In genomic region chr7:69732203-69732602, GRCh38 we compare ENCODE assay signal across 15 cellular contexts.
DNase-seq lines count a peak whose midpoint lies in the region; ATAC-seq, FAIRE-seq and TF ChIP-seq lines count a peak whose summit lies in the region.
"Had no signal": no experiment of that assay in that cellular context is flagged by ENCODE, and none has a peak within 500 bp of the region (broad histone marks: within the 10 kb centered on the region; RNA-seq: fewer than 3 reads in every experiment).

No MANE protein-coding gene starts in this region.

- TF ChIP-seq CTCF in A549 (IDR thresholded peaks at IDR 0.05) (no peak), RWPE1 (conservative IDR thresholded peaks at IDR 0.05; ENCODE audit: low read depth) (no peak)

- no peaks in the 10 kb centered on the region for H3K9me2 ChIP-seq in GM23248 (ENCODE audit: insufficient read depth)

- no peaks in the 10 kb centered on the region for H3F3A ChIP-seq in GM23248 (ENCODE audit: insufficient read depth)

- no peak overlapping the region for H3K18ac ChIP-seq in mesendoderm (ENCODE audit: low read length)

- H3K27me3 ChIP-seq in GM23248 (replicated peaks; ENCODE audit: insufficient read depth) (no peaks in the 10 kb centered on the region), mesendoderm (ENCODE audit: insufficient read depth, low read length, poor library complexity) (no peaks in the 10 kb centered on the region)
- H3K27me3 ChIP-seq: Peyer's patch, tibial nerve had no signal

- no peak overlapping the region for H2BK120ac ChIP-seq in mesendoderm (ENCODE audit: low read depth, low read length)

- TF ChIP-seq POLR2A in A549 (IDR thresholded peaks at IDR 0.05; ENCODE audit: low read length) = no peak
- TF ChIP-seq POLR2A in H54 (IDR thresholded peaks at IDR 0.05; ENCODE audit: low read depth, low read length) = no peak

- H3K9me3 ChIP-seq in A549 = no peaks in the 10 kb centered on the region
- no peaks in the 10 kb centered on the region for H3K9me3 ChIP-seq in GM23248 (ENCODE audit: low read depth)
- H3K9me3 ChIP-seq: Peyer's patch, tibial nerve had no signal

- CTCF ChIA-PET in A549 (lab: Yijun Ruan, JAX) = no interaction called here
- CTCF ChIA-PET in RWPE1 (lab: Yijun Ruan, JAX) = no interaction called here

- H3K4ac ChIP-seq in mesendoderm (ENCODE audit: low read depth, low read length) = no peak overlapping the region

- no peaks in the 10 kb centered on the region for H3K36me3 ChIP-seq in GM23248 (ENCODE audit: low read depth)
- H3K36me3 ChIP-seq in mesendoderm (ENCODE audit: control insufficient read depth, insufficient read depth, low read length) = no peaks in the 10 kb centered on the region
- H3K36me3 ChIP-seq: Peyer's patch, tibial nerve had no signal

- H3K4me1 ChIP-seq in A549 = peaks cover 26% of the 10 kb centered on the region
- H3K4me1 ChIP-seq in GM23248 (ENCODE audit: insufficient read depth) = no peaks in the 10 kb centered on the region
- peaks cover 6% of the 10 kb centered on the region for H3K4me1 ChIP-seq in mesendoderm (ENCODE audit: control insufficient read depth, low read depth, low read length)
- H3K4me1 ChIP-seq: Peyer's patch had no signal

- in situ Hi-C loops in GM23248 (cut with MboI) = no loop called here

- WGBS in A549 (ENCODE audit: missing lambda C conversion rate) = 11% methylated on average over 2 of the region's 2 CpGs
- WGBS in GM23248 (ENCODE audit: low coverage in 1 of 2, low lambda C conversion rate in 2 of 2, missing lambda C conversion rate in 2 of 2), 2 experiments = 46 to 53% methylated on average over 2 of the region's 2 CpGs
- no CpG with 5 or more reads among the region's 2 CpGs for WGBS in mesendoderm (ENCODE audit: extremely low coverage, insufficient coverage, low lambda C conversion rate)

- intact Hi-C loops in left cardiac atrium (cut with DNase I) = no loop called here

- no peak overlapping the region for H2AFZ ChIP-seq in GM23248

- H3K56ac ChIP-seq in mesendoderm (ENCODE audit: low read length) = no peak overlapping the region

- TF ChIP-seq EP300 in A549 (IDR thresholded peaks at IDR 0.05) = no peak

- POLR2A ChIA-PET in A549 (lab: Yijun Ruan, JAX) (no interaction called here), RWPE1 (lab: Yijun Ruan, JAX; ENCODE audit: low non-redundant PET) (no interaction called here)

- TF ChIP-seq RAD21 in A549 (conservative IDR thresholded peaks at IDR 0.05 in 1 of 2, IDR thresholded peaks at IDR 0.05 in 1 of 2) = no peak

- no peak overlapping the region for H4K5ac ChIP-seq in mesendoderm (ENCODE audit: low read length)

- FAIRE-seq in A549 (lab: Jason Lieb, UNC) (no peak), H54 (lab: Jason Lieb, UNC) (peak; percentile 84)

- H4K8ac ChIP-seq in mesendoderm (ENCODE audit: low read depth, low read length) = no peak overlapping the region

- H3K79me1 ChIP-seq in mesendoderm (ENCODE audit: low read length) = peaks cover 2% of the 10 kb centered on the region

- H2BK15ac ChIP-seq in mesendoderm (replicated peaks; ENCODE audit: low read depth) = no peak overlapping the region

- H3K4me2 ChIP-seq in A549 (peak overlapping the region; percentile 13), GM23248 (ENCODE audit: unreplicated experiment) (no peak overlapping the region), mesendoderm (ENCODE audit: low read length) (no peak overlapping the region)

- no peak overlapping the region for H3K23ac ChIP-seq in mesendoderm (ENCODE audit: low read length)

- no peaks in the 10 kb centered on the region for H4K20me1 ChIP-seq in GM23248 (ENCODE audit: insufficient read depth)

- ATAC-seq in A549 (peak; percentile 58 to 79; a peak in 3 of 6 replicates), left cardiac atrium (no peak)

- H2BK5ac ChIP-seq in mesendoderm (ENCODE audit: low read length) = no peak overlapping the region

- DNase-seq in A549 (ENCODE audit: low read depth in 1 of 2, low spot score in 1 of 2) (peak; percentile 58 to 63), H54 (ENCODE audit: insufficient read length, low spot score) (no peak), RWPE1 (ENCODE audit: low spot score) (peak; percentile 9), iris pigment epithelial cell (ENCODE audit: low read depth) (peak; percentile 1), GM23248 (no peak), left cardiac atrium (no peak), mesendoderm (no peak)
- DNase-seq in central memory CD4-positive, alpha-beta T cell = no peak
- DNase-seq: activated CD4-positive, alpha-beta T cell treated with anti-CD3 and anti-CD28 coated beads for 48 hours; amniotic stem cell; GOT3; NCI-H2171; Peyer's patch; stimulated activated CD8-positive, alpha-beta memory T cell treated with anti-CD3 and anti-CD28 coated beads, Interleukin-4, amount 100 ng/mL, for 48 hours had no signal

- H3K4me3 ChIP-seq in A549 (no peak overlapping the region), GM23248 (no peak overlapping the region), mesendoderm (ENCODE audit: low read length) (no peak overlapping the region)
- H3K4me3 ChIP-seq: Peyer's patch, tibial nerve had no signal

- H3K27ac ChIP-seq in A549 = no peak overlapping the region
- H3K27ac ChIP-seq in RWPE1 = no peak overlapping the region
- no peak overlapping the region for H3K27ac ChIP-seq in GM23248
- no peak overlapping the region for H3K27ac ChIP-seq in mesendoderm (ENCODE audit: low read depth, low read length)
- H3K27ac ChIP-seq: Peyer's patch, tibial nerve had no signal

- no peak overlapping the region for H3K9ac ChIP-seq in GM23248
- no peak overlapping the region for H3K9ac ChIP-seq in mesendoderm (ENCODE audit: low read length)

- no peak overlapping the region for H2AK5ac ChIP-seq in mesendoderm (ENCODE audit: low read length)

- no peaks in the 10 kb centered on the region for H3K79me2 ChIP-seq in GM23248 (ENCODE audit: insufficient read depth)
- no peaks in the 10 kb centered on the region for H3K79me2 ChIP-seq in mesendoderm (ENCODE audit: control insufficient read depth, insufficient read depth, low read length)

TF ChIP-seq in A549, 52 proteins besides CTCF, POLR2A, EP300 and RAD21:
- no peak for TF ChIP-seq CHD4 (IDR thresholded peaks at IDR 0.05; ENCODE audit: borderline replicate concordance)
- TF ChIP-seq FOSL2 (IDR thresholded peaks at IDR 0.05) = peak; percentile 35; the same call in 1 of the 2 replicates
- peak; percentile 42; the same call in 1 of the 2 replicates for TF ChIP-seq FOSL2 (CRISPR knock-in tag; IDR thresholded peaks at IDR 0.05)
- no peak for TF ChIP-seq HMGXB4 (CRISPR knock-in tag; IDR thresholded peaks at IDR 0.05; ENCODE audit: borderline replicate concordance)
- no peak for TF ChIP-seq MAZ (IDR thresholded peaks at IDR 0.05; ENCODE audit: borderline replicate concordance, low read depth, low read length)
- 0 out of 2 replicates have a peak, but pooled peaks have one; percentile 37 for TF ChIP-seq JUNB (IDR thresholded peaks at IDR 0.05)
- no peak for TF ChIP-seq RARB (CRISPR knock-in tag; IDR thresholded peaks at IDR 0.05)
- TF ChIP-seq MAFK (IDR thresholded peaks at IDR 0.05; ENCODE audit: partially characterized antibody) = peak; percentile 97

Comparison
In these comparisons a context has a peak if more than half of its experiments do, and no peak if none do; other contexts are left out.
1. ATAC-seq: peak in A549 (2 of 2); none in left cardiac atrium (0 of 2).
2. DNase-seq: peak in A549 (2 of 2), RWPE1 (single experiment) and iris pigment epithelial cell (single experiment); none in H54 (single experiment), GM23248 (single experiment), left cardiac atrium (single experiment), central memory CD4-positive, alpha-beta T cell (single experiment) and mesendoderm (single experiment).